9 cellular contexts compared by ENCODE assay signal in the genomic region with DNA sequence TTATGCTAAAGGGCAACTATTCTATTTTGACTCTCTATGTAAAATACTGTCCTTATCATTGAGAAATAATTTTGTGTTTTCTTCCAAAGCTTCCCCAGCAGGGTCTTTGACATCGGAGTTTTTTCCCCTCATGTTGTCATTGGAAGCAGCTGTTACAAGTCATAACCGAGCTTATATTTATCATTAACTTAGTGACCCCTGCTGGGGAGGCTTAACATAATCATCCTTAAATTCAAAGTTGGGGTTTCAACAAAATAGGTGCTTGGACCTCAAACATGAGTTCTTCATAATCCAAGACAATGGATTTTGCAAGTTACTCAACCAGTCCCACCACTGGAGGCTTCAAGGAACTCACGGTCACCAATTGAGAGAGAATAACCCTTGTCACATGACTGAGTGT.
DNase-seq lines count a peak whose midpoint lies in the region; ATAC-seq and TF ChIP-seq lines count a peak whose summit lies in the region.
"Had no signal": no experiment of that assay in that cellular context is flagged by ENCODE, and none has a peak within 500 bp of the region (broad histone marks: within the 10 kb centered on the region; RNA-seq: fewer than 3 reads in every experiment).

No MANE protein-coding gene starts in this region.

- no peaks in the 10 kb centered on the region for H3K27me3 ChIP-seq in BE2C

- H3K36me3 Mint-ChIP-seq in activated naive CD4-positive, alpha-beta T cell treated with anti-CD3 and anti-CD28 coated beads, Interleukin-2, amount 10 ng/mL, durations not matched to agents 7 days and 5 days, result no peaks in the 10 kb centered on the region

- ATAC-seq in GM18867 (IDR thresholded peaks at IDR 0.05; ENCODE audit: unreplicated experiment), result peak; percentile 43

- no peak overlapping the region for H3K27ac Mint-ChIP-seq in activated naive CD4-positive, alpha-beta T cell treated with anti-CD3 and anti-CD28 coated beads, Interleukin-2, amount 10 ng/mL, durations not matched to agents 7 days and 5 days

- POLR2A ChIA-PET in HEK293T (lab: Yijun Ruan, JAX), result no interaction called here

- no peaks in the 10 kb centered on the region for H3K4me1 Mint-ChIP-seq in activated naive CD4-positive, alpha-beta T cell treated with anti-CD3 and anti-CD28 coated beads, Interleukin-2, amount 10 ng/mL, durations not matched to agents 7 days and 5 days

- TF ChIP-seq CTCF in BE2C (IDR thresholded peaks at IDR 0.05; ENCODE audit: low read depth, low read length), result no peak

- CTCF ChIA-PET in activated naive CD4-positive, alpha-beta T cell treated with anti-CD3 and anti-CD28 coated beads, Interleukin-2, amount 10 ng/mL, durations not matched to agents 7 days and 5 days (lab: Charles Lee), result interaction anchor here (0.7 kb wide), 1 partner anchor 208 kb away, joined by 3 read pairs; no protein-coding TSS in a partner anchor
- CTCF ChIA-PET in HEK293T (lab: Yijun Ruan, JAX), result no interaction called here

- no peaks in the 10 kb centered on the region for H3K4me1 ChIP-seq in BE2C

- no peak overlapping the region for H3K4me3 Mint-ChIP-seq in activated naive CD4-positive, alpha-beta T cell treated with anti-CD3 and anti-CD28 coated beads, Interleukin-2, amount 10 ng/mL, durations not matched to agents 7 days and 5 days

- H3K4me3 ChIP-seq in BE2C (ENCODE audit: low read depth, low read length), result no peak overlapping the region
- H3K4me3 ChIP-seq: SK-N-MC had no signal

- in situ Hi-C loops in T47D (cut with HindIII; ENCODE audit: low pct_unique_long_range_greater_than_20kb, low sequenced_read_pairs), result no loop called here

- no peaks in the 10 kb centered on the region for H3K9me3 ChIP-seq in BE2C

- no peaks in the 10 kb centered on the region for H3K36me3 ChIP-seq in BE2C

- no peaks in the 10 kb centered on the region for H3K27me3 Mint-ChIP-seq in activated naive CD4-positive, alpha-beta T cell treated with anti-CD3 and anti-CD28 coated beads, Interleukin-2, amount 10 ng/mL, durations not matched to agents 7 days and 5 days

- peak; percentile 63 for DNase-seq in NCI-H1694 treated with DMSO at 0.1 percent for 48 hours (lab: John Stamatoyannopoulos, UW)
- peak; percentile 7 to 26 for DNase-seq in T47D (ENCODE audit: low read depth in 1 of 2, low spot score in 1 of 2)
- DNase-seq in putamen (ENCODE audit: low spot score), result peak; percentile 14
- DNase-seq in BE2C, result no peak
- DNase-seq in activated naive CD4-positive, alpha-beta T cell treated with anti-CD3 and anti-CD28 coated beads, Interleukin-2, amount 10 ng/mL, durations not matched to agents 7 days and 5 days, result no peak
- no peak for DNase-seq in HEK293T (ENCODE audit: extremely low spot score)
- DNase-seq: activated effector memory CD4-positive, alpha-beta T cell treated with Interleukin-2 at 50 U/mL for 16 hours had no signal

- H3K9me3 Mint-ChIP-seq in activated naive CD4-positive, alpha-beta T cell treated with anti-CD3 and anti-CD28 coated beads, Interleukin-2, amount 10 ng/mL, durations not matched to agents 7 days and 5 days, result no peaks in the 10 kb centered on the region

TF ChIP-seq in HEK293T, 16 proteins besides CTCF, POLR2A, EP300 and RAD21:
- TF ChIP-seq FOXA1 (IDR thresholded peaks at IDR 0.05), result no peak
- no peak for TF ChIP-seq ZNF384 (IDR thresholded peaks at IDR 0.05)
- no peak for TF ChIP-seq ELF4 (IDR thresholded peaks at IDR 0.05)
- no peak for TF ChIP-seq BHLHE40 (IDR thresholded peaks at IDR 0.05; ENCODE audit: borderline replicate concordance)
- no peak for TF ChIP-seq SUZ12 (IDR thresholded peaks at IDR 0.05)
- no peak for TF ChIP-seq HDGF (IDR thresholded peaks at IDR 0.05; ENCODE audit: borderline replicate concordance)
- TF ChIP-seq FOXM1 (IDR thresholded peaks at IDR 0.05; ENCODE audit: borderline replicate concordance), result no peak
- TF ChIP-seq L3MBTL2 (conservative IDR thresholded peaks at IDR 0.05), result no peak
- no peak for TF ChIP-seq NFRKB (IDR thresholded peaks at IDR 0.05)

Comparison
In these comparisons a context has a peak if more than half of its experiments do, and no peak if none do; other contexts are left out.
1. DNase-seq: peak in NCI-H1694 treated with DMSO at 0.1 percent for 48 hours (single experiment), T47D (2 of 2) and putamen (single experiment); none in BE2C (single experiment), activated naive CD4-positive, alpha-beta T cell treated with anti-CD3 and anti-CD28 coated beads, Interleukin-2, amount 10 ng/mL, durations not matched to agents 7 days and 5 days (single experiment) and HEK293T (single experiment).